ENCODE assay signal across 8 cellular contexts in the genomic region with DNA sequence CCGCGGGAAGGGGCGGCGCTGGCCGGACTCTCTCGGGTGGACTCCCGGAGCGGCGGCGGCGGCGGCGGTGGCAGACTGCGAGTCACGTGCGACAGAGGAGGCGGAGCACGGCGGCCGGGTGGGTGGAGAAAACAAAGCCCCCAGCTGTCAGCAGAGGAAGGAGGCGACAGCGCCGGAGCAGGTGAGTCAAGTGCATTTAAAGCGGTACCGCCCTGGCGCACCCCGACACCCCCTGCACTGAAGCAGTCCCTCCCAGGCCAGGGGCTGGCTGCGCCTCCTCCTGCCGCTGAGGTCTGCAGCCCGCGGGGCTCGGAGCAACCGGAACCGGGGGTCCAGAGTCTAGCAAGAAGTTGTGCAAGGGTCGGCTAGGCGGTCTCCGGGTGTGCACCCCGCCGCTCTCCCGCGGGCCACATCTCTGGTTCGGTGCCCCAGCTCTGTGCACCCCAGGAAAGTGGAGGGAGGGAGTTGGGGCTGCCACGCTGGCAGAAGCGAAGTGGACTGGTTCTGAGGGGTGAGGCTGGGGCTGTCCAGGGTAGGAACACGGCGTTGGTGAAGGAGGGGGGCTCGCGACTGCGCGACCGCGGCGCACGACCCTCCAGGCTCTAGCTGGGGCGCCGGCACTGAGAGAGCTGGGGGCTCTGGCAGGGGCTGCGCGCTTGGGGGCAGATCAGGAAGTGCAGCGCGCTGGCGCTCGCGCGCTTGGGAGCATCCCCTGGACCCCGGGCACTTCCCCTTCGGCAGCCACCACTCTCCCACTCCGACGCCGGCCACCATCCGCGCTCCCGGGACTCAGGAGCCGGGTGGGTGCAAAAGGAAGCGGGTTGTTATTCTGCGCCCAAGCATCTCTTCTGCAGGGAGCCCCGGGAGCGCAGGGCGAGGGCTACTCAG.
DNase-seq lines count a peak whose midpoint lies in the region; TF ChIP-seq lines count a peak whose summit lies in the region.

No MANE protein-coding gene starts in this region.

- DNase-seq in ELF-1 (ENCODE audit: low read depth, low spot score) (peak; percentile 77), HFF-Myc (ENCODE audit: extremely low read depth, low read depth) (no peak), NB4 (ENCODE audit: low read depth) (peak; percentile 71), T-helper 1 cell (peak; percentile 42 to 62 (median 60)), hippocampal formation (lab: John Stamatoyannopoulos, UW) (peak; percentile 86 to 91), retinal pigment epithelial cell (ENCODE audit: low read depth) (no peak), UCSD-AML1 (lab: John Stamatoyannopoulos, UW; ENCODE audit: unreplicated experiment) (no peak)

- TF ChIP-seq POLR2A in NB4 (IDR thresholded peaks at IDR 0.05; ENCODE audit: extremely low read depth, insufficient read length) = no peak

- no peak for TF ChIP-seq CTCF in HFF-Myc (IDR thresholded peaks at IDR 0.05; ENCODE audit: low read depth, low read length, missing control alignments)
- TF ChIP-seq CTCF in NB4 (IDR thresholded peaks at IDR 0.05; ENCODE audit: low read depth, low read length) = no peak
- no peak for TF ChIP-seq CTCF in retinal pigment epithelial cell (conservative IDR thresholded peaks at IDR 0.05; ENCODE audit: low read depth, low read length)

- H3K27ac ChIP-seq in angular gyrus (ENCODE audit: low read depth, low read length) = peak overlapping the region; percentile 93

- H3K4me3 ChIP-seq in HFF-Myc (replicated peaks; ENCODE audit: low read depth, low read length) = peak overlapping the region; percentile 70
- H3K4me3 ChIP-seq in NB4 (ENCODE audit: low read depth, low read length) = peak overlapping the region; percentile 60
- H3K4me3 ChIP-seq in retinal pigment epithelial cell (ENCODE audit: low read length) = peak overlapping the region; percentile 80

Comparison
In these comparisons a context has a peak if more than half of its experiments do, and no peak if none do; other contexts are left out.
1. DNase-seq: peak in ELF-1 (single experiment), NB4 (single experiment), T-helper 1 cell (5 of 5) and hippocampal formation (2 of 2); none in HFF-Myc (single experiment), retinal pigment epithelial cell (single experiment) and UCSD-AML1 (single experiment).
2. Peak in every context shown above with its lines, with median percentiles within 50 percentile points of each other: H3K4me3 ChIP-seq.